Comparison of ENCODE assay signal across 19 cellular contexts in genomic region chr1:154579382-154579781, GRCh38. TPM values are rescaled to one million over a fixed set of nuclear protein-coding genes. Genes with fewer than 3 reads are reported as not detected.
DNase-seq lines count a peak whose midpoint lies in the region; ATAC-seq, FAIRE-seq and TF ChIP-seq lines count a peak whose summit lies in the region.
"Had no signal": no experiment of that assay in that cellular context is flagged by ENCODE, and none has a peak within 500 bp of the region (broad histone marks: within the 10 kb centered on the region; RNA-seq: fewer than 3 reads in every experiment).

No MANE protein-coding gene starts in this region.

- no peak overlapping the region for H2BK15ac ChIP-seq in H9 (ENCODE audit: low read depth, low read length)

- peak overlapping the region in 2 of 3 experiments; percentile 41 to 70; a peak in 2 of 7 replicates for H3K27ac Mint-ChIP-seq in H9
- H3K27ac Mint-ChIP-seq in effector memory CD8-positive, alpha-beta T cell = peak overlapping the region; percentile 55 to 60
- H3K27ac Mint-ChIP-seq: HFFc6 had no signal

- H3K27me3 ChIP-seq in HepG2 (ENCODE audit: control insufficient read depth in 1 of 2, insufficient read depth in 2 of 2, low read length in 2 of 2) = no peaks in the 10 kb centered on the region
- H3K27me3 ChIP-seq in right lobe of liver = no peaks in the 10 kb centered on the region
- H3K27me3 ChIP-seq in H9 (ENCODE audit: insufficient read depth, low read length) = no peaks in the 10 kb centered on the region
- no peaks in the 10 kb centered on the region for H3K27me3 ChIP-seq in WERI-Rb-1 (ENCODE audit: insufficient read depth, low read depth, severe bottlenecking)
- H3K27me3 ChIP-seq in adrenal gland = no peaks in the 10 kb centered on the region
- H3K27me3 ChIP-seq: SJCRH30 had no signal

- no peak overlapping the region for H2BK12ac ChIP-seq in H9 (ENCODE audit: insufficient read length, low read depth, low read length)

- H3K9ac ChIP-seq in HepG2 (ENCODE audit: insufficient read depth, low read depth, low read length) = no peak overlapping the region
- H3K9ac ChIP-seq in H9 (ENCODE audit: extremely low read depth, insufficient read length, low read length) = no peak overlapping the region

- H3K4me2 ChIP-seq in HepG2 (ENCODE audit: low read depth, low read length) (no peak overlapping the region), H9 (ENCODE audit: insufficient read depth, insufficient read length, low read length) (no peak overlapping the region)

- no peaks in the 10 kb centered on the region for H3K4me1 ChIP-seq in HepG2 (ENCODE audit: insufficient read depth, low read length)
- H3K4me1 ChIP-seq in right lobe of liver = no peaks in the 10 kb centered on the region
- H3K4me1 ChIP-seq in H9 (ENCODE audit: insufficient read depth, low read length) = no peaks in the 10 kb centered on the region
- H3K4me1 ChIP-seq in adrenal gland (replicated peaks in 1 of 2) = peaks cover 0 to 4% of the 10 kb centered on the region in 2 donors

- POLR2A ChIA-PET in HepG2 (lab: Yijun Ruan, JAX) = no interaction called here

- DNase-seq in HepG2 (ENCODE audit: low spot score) (no peak), right lobe of liver (no peak), H9 (no peak), WERI-Rb-1 (no peak), NCI-H187 treated with DMSO at 0.1 percent for 48 hours (lab: John Stamatoyannopoulos, UW) (no peak), adrenal gland (no peak)
- DNase-seq in effector memory CD8-positive, alpha-beta T cell = no peak
- DNase-seq: C1 segment of cervical spinal cord; CD8-positive, alpha-beta memory T cell; DMS79; HFFc6; NCI-H1105; NCI-H2227 treated with DMSO at 0.1 percent for 48 hours; NCI-H510A treated with DMSO at 0.1 percent for 48 hours; SJCRH30 had no signal

- peaks cover 8 to 12% of the 10 kb centered on the region in 2 experiments for H3K4me1 Mint-ChIP-seq in H9
- peaks cover 2 to 6% of the 10 kb centered on the region in 2 donors for H3K4me1 Mint-ChIP-seq in effector memory CD8-positive, alpha-beta T cell (ENCODE audit: low read depth in 2 of 2)

- no peak overlapping the region for H4K91ac ChIP-seq in H9 (ENCODE audit: insufficient read length, low read depth, low read length)

- TF ChIP-seq RAD21 in HepG2 (CRISPR knock-in tag; IDR thresholded peaks at IDR 0.05) = no peak

- H3K36me3 ChIP-seq in HepG2 (replicated peaks in 1 of 2; ENCODE audit: control insufficient read depth in 1 of 2, insufficient read depth in 2 of 2, low read length in 2 of 2) (peaks cover 14 to 49% of the 10 kb centered on the region in 2 experiments), right lobe of liver (peaks cover 8 to 53% (median 32%) of the 10 kb centered on the region in 4 donors), WERI-Rb-1 (peaks cover 100% of the 10 kb centered on the region), adrenal gland (replicated peaks in 1 of 2) (peaks cover 0 to 61% of the 10 kb centered on the region in 2 donors)

- FAIRE-seq in HepG2 (lab: Jason Lieb, UNC) = no peak
- FAIRE-seq: GM18507, H54, K562 had no signal

- no peak overlapping the region for H4K5ac ChIP-seq in H9 (ENCODE audit: insufficient read length, low read depth, low read length)

- no peaks in the 10 kb centered on the region for H3K9me3 ChIP-seq in HepG2 (ENCODE audit: low read length)
- no peaks in the 10 kb centered on the region for H3K9me3 ChIP-seq in right lobe of liver
- no peaks in the 10 kb centered on the region for H3K9me3 ChIP-seq in H9 (ENCODE audit: control insufficient read depth, low read depth, low read length)
- no peaks in the 10 kb centered on the region for H3K9me3 ChIP-seq in WERI-Rb-1 (ENCODE audit: severe bottlenecking)
- no peaks in the 10 kb centered on the region for H3K9me3 ChIP-seq in adrenal gland (replicated peaks in 1 of 3)
- H3K9me3 ChIP-seq: SJCRH30 had no signal

- WGBS in HepG2 (ENCODE audit: low lambda C conversion rate) = 100% methylated on average over 7 of the region's 8 CpGs
- 60% methylated on average over 1 of the region's 8 CpGs for WGBS in right lobe of liver (ENCODE audit: insufficient coverage, low coverage, low lambda C conversion rate, missing lambda C conversion rate)
- WGBS in H9 (ENCODE audit: extremely low coverage, insufficient read length, low lambda C conversion rate) = no CpG with 5 or more reads among the region's 8 CpGs
- WGBS in adrenal gland, 4 donors = 85 to 94% (median 87%) methylated on average over 3 to 8 of the region's 8 CpGs

- ATAC-seq in HepG2 (no peak), right lobe of liver (no peak)
- ATAC-seq in effector memory CD8-positive, alpha-beta T cell (replicated peaks) = no peak
- ATAC-seq: K562, Panc1 had no signal

- TF ChIP-seq CTCF in HepG2 (CRISPR knock-in tag; IDR thresholded peaks at IDR 0.05) (no peak), right lobe of liver (IDR thresholded peaks at IDR 0.05) (no peak), H9 (conservative IDR thresholded peaks at IDR 0.05) (no peak), WERI-Rb-1 (IDR thresholded peaks at IDR 0.05; ENCODE audit: low read depth, low read length) (no peak), adrenal gland (IDR thresholded peaks at IDR 0.05) (no peak)

- no peaks in the 10 kb centered on the region for H3K23me2 ChIP-seq in H9 (ENCODE audit: insufficient read length, low read depth, low read length, poor library complexity, severe bottlenecking)

- H3K27ac ChIP-seq in HepG2 (ENCODE audit: extremely low read length, insufficient read depth, low read length) = no peak overlapping the region
- H3K27ac ChIP-seq in right lobe of liver = no peak overlapping the region
- H3K27ac ChIP-seq in H9 (ENCODE audit: insufficient read length, low read depth, low read length) = no peak overlapping the region
- H3K27ac ChIP-seq in WERI-Rb-1 = no peak overlapping the region
- H3K27ac ChIP-seq in adrenal gland = no peak overlapping the region
- H3K27ac ChIP-seq: SJCRH30 had no signal

- no peak overlapping the region for H3K4me3 Mint-ChIP-seq in H9
- no peak overlapping the region for H3K4me3 Mint-ChIP-seq in effector memory CD8-positive, alpha-beta T cell
- H3K4me3 Mint-ChIP-seq: CD8-positive, alpha-beta memory T cell; HFFc6 had no signal

- intact Hi-C loops in HepG2 (cut with micrococcal nuclease; ENCODE audit: unreplicated experiment) (no loop called here), right lobe of liver (cut with DNase I) (loop anchor here in 1 of 2 donors (10.0 kb wide), 1 partner anchor 315 kb away; no protein-coding TSS in a partner anchor), adrenal gland (cut with DNase I) (no loop called here)

- H3K9me3 Mint-ChIP-seq in H9 = no peaks in the 10 kb centered on the region
- no peaks in the 10 kb centered on the region for H3K9me3 Mint-ChIP-seq in effector memory CD8-positive, alpha-beta T cell
- H3K9me3 Mint-ChIP-seq: CD8-positive, alpha-beta memory T cell; HFFc6 had no signal

- H4K8ac ChIP-seq in H9 (replicated peaks; ENCODE audit: insufficient read length, low read depth, low read length) = no peak overlapping the region

- in situ Hi-C loops in HepG2 (cut with HindIII; ENCODE audit: extremely low pct_ligation_motif_present, low pct_unique_long_range_greater_than_20kb) = no loop called here

- H3K79me2 ChIP-seq in HepG2 (ENCODE audit: insufficient read depth, low read length) = no peaks in the 10 kb centered on the region
- no peaks in the 10 kb centered on the region for H3K79me2 ChIP-seq in H9 (ENCODE audit: insufficient read depth, low read length)

- H3K14ac ChIP-seq in H9 (ENCODE audit: insufficient read depth, low read length) = no peak overlapping the region

- H2BK5ac ChIP-seq in H9 (ENCODE audit: insufficient read length, low read length) = no peak overlapping the region

- H3K79me1 ChIP-seq in H9 (ENCODE audit: insufficient read depth, low read depth, low read length, poor library complexity, severe bottlenecking) = no peaks in the 10 kb centered on the region

- CTCF ChIA-PET in HepG2 (lab: Yijun Ruan, JAX; ENCODE audit: low intra/inter-chr PET ratio, low total read pairs) = no interaction called here

- H3K36me3 Mint-ChIP-seq in H9 (ENCODE audit: insufficient read depth in 1 of 3, low read depth in 3 of 3) = peaks cover 33 to 64% (median 54%) of the 10 kb centered on the region in 3 experiments; a peak in 6 of 7 replicates
- peaks cover 49% of the 10 kb centered on the region for H3K36me3 Mint-ChIP-seq in effector memory CD8-positive, alpha-beta T cell (ENCODE audit: insufficient read depth)

- H2BK20ac ChIP-seq in H9 (ENCODE audit: low read depth, low read length, poor library complexity, severe bottlenecking) = no peak overlapping the region

- no peak overlapping the region for H3K18ac ChIP-seq in H9 (ENCODE audit: insufficient read length, low read depth, low read length)

- no peaks in the 10 kb centered on the region; the same call in 1 of the 2 replicates for H3K27me3 Mint-ChIP-seq in H9 (ENCODE audit: low read depth)
- H3K27me3 Mint-ChIP-seq in effector memory CD8-positive, alpha-beta T cell = no peaks in the 10 kb centered on the region

- H2BK120ac ChIP-seq in H9 (ENCODE audit: low read depth, low read length, poor library complexity, severe bottlenecking) = no peak overlapping the region

- no peak overlapping the region for H3T11ph ChIP-seq in H9 (ENCODE audit: low read length)

- H3K4me3 ChIP-seq in HepG2 (replicated peaks in 1 of 3; ENCODE audit: insufficient read depth in 1 of 3, low read depth in 2 of 3, low read length in 3 of 3) = no peak overlapping the region
- no peak overlapping the region for H3K4me3 ChIP-seq in right lobe of liver
- H3K4me3 ChIP-seq in WERI-Rb-1 (ENCODE audit: low read depth, low read length) = no peak overlapping the region
- H3K4me3 ChIP-seq in adrenal gland = no peak overlapping the region
- H3K4me3 ChIP-seq: K562, SJCRH30 had no signal

- TF ChIP-seq POLR2A in HepG2 (IDR thresholded peaks at IDR 0.05; ENCODE audit: insufficient read depth in 1 of 2, low read depth in 2 of 2, low read length in 2 of 2) (0 out of 4 replicates have a peak, but pooled peaks of 1 of the 2 experiments have one; percentile 20), right lobe of liver (IDR thresholded peaks at IDR 0.05) (no peak), adrenal gland (IDR thresholded peaks at IDR 0.05) (no peak)

- no peak for TF ChIP-seq EP300 in HepG2 (IDR thresholded peaks at IDR 0.05; ENCODE audit: low read depth in 2 of 2, low read length in 2 of 2)
- TF ChIP-seq EP300 in HepG2 (CRISPR knock-in tag; IDR thresholded peaks at IDR 0.05; ENCODE audit: borderline replicate concordance) = no peak

- no peak overlapping the region for H3K23ac ChIP-seq in H9 (ENCODE audit: insufficient read length, low read depth, low read length)

- no peak overlapping the region for H2AK5ac ChIP-seq in H9 (ENCODE audit: insufficient read length, low read length)

- H3K4ac ChIP-seq in H9 (ENCODE audit: low read depth, low read length) = no peak overlapping the region

- no TSS peak for BruUV-seq in HepG2 (replicated peaks; lab: Mats Ljungman, UMichigan)

- no peaks in the 10 kb centered on the region for H4K20me1 ChIP-seq in HepG2 (ENCODE audit: insufficient read depth, low read length)
- H4K20me1 ChIP-seq in H9 (ENCODE audit: control insufficient read depth, insufficient read depth, insufficient read length) = no peaks in the 10 kb centered on the region

- H2AFZ ChIP-seq in HepG2 (ENCODE audit: low read length) (no peak overlapping the region), H9 (ENCODE audit: low read length) (no peak overlapping the region)

- no peak overlapping the region for H3K56ac ChIP-seq in H9 (ENCODE audit: insufficient read length, low read depth, low read length)

RNA-seq across cellular contexts. Expression of gene CHRNB2, which starts 11.8 kb away (rescaled TPM):
- total RNA-seq in HepG2 (2016; rRNA removed; fragmentation: Illumina TruSeq; extraction: Trizol) = 0.07 TPM in 1 of 2 replicates, not detected in the other
- not detected in 2 replicates for total RNA-seq in HepG2 (2016; cell fraction: cytosol; rRNA removed; fragmentation: Illumina TruSeq; extraction: Trizol; ENCODE audit: low read depth)
- total RNA-seq in HepG2 (2016; cell fraction: insoluble cytoplasmic fraction; rRNA removed; fragmentation: Illumina TruSeq; extraction: Trizol) = 0.06 TPM in 1 of 2 replicates, not detected in the other
- total RNA-seq in HepG2 (2016; cell fraction: membrane; rRNA removed; fragmentation: Illumina TruSeq; extraction: Trizol) = not detected in 2 replicates
- total RNA-seq in HepG2 (2016; cell fraction: nucleus; rRNA removed; fragmentation: Illumina TruSeq; extraction: Trizol) = 0.19 TPM in 1 of 2 replicates, not detected in the other
- 0.03 and 0.07 TPM in 2 replicates for polyA plus RNA-seq in HepG2 (2011; rRNA removed)
- polyA plus RNA-seq in HepG2 (2011; cell fraction: cytosol; rRNA removed) = 0.01 TPM in 1 of 2 replicates, not detected in the other
- polyA plus RNA-seq in HepG2 (2011; cell fraction: nucleus; rRNA removed) = 0.07 and 0.18 TPM in 2 replicates
- polyA plus RNA-seq in HepG2 (2012) = 0.04 and 0.07 TPM in 2 replicates
- polyA plus RNA-seq in HepG2 (2016; cell fraction: cytosol; fragmentation: Illumina TruSeq; extraction: Trizol; ENCODE audit: low read depth) = not detected in 2 replicates
- not detected in 2 replicates for polyA plus RNA-seq in HepG2 (2016; cell fraction: insoluble cytoplasmic fraction; fragmentation: Illumina TruSeq; extraction: Trizol; ENCODE audit: low read depth)
- not detected in 2 replicates for polyA plus RNA-seq in HepG2 (2016; cell fraction: membrane; fragmentation: Illumina TruSeq; extraction: Trizol; ENCODE audit: low read depth)
- polyA plus RNA-seq in HepG2 (2016; cell fraction: nucleus; fragmentation: Illumina TruSeq; extraction: Trizol; ENCODE audit: insufficient read depth, low read depth) = 0.26 TPM in 1 of 2 replicates, not detected in the other
- 0.21 and 0.24 TPM in 2 replicates for polyA minus RNA-seq in HepG2 (2011; rRNA and poly(A)+ RNA removed; ENCODE audit: low replicate concordance)
- not detected in 2 replicates for polyA minus RNA-seq in HepG2 (2011; cell fraction: cytosol; rRNA and poly(A)+ RNA removed)
- 0.12 and 0.13 TPM in 2 replicates for polyA minus RNA-seq in HepG2 (2011; cell fraction: nucleus; rRNA and poly(A)+ RNA removed)
- total RNA-seq in right lobe of liver = under 1 TPM in 1 of 6 experiments, not detected in 5; 0.07 TPM
- total RNA-seq in H9 (2021) = 1.8 and 1.9 TPM in 2 replicates
- total RNA-seq in adrenal gland = 1 to 10 TPM in 3 of 8 donors, under 1 TPM in 5; 0.06 to 2.2 (median 0.51) TPM
- 1 to 10 TPM in 2 of 3 donors, under 1 TPM in 1; 0.37 to 1.9 (median 1.6) TPM for polyA plus RNA-seq in adrenal gland
- total RNA-seq: CD8-positive, alpha-beta memory T cell; K562 had no signal

RNA-seq across cellular contexts. Expression of gene UBE2Q1, which starts 20.9 kb away (rescaled TPM):
- total RNA-seq in HepG2 (2016; rRNA removed; fragmentation: Illumina TruSeq; extraction: Trizol) (37.9 and 41.7 TPM in 2 replicates), right lobe of liver (10 to 100 TPM; 23.6 to 48.6 (median 33.1) TPM), H9 (2021) (105 and 108 TPM in 2 replicates), adrenal gland (100 to 1,000 TPM in 2 of 8 donors, 10 to 100 TPM in 6; 15.7 to 102 (median 54.2) TPM)
- total RNA-seq in HepG2 (2016; cell fraction: cytosol; rRNA removed; fragmentation: Illumina TruSeq; extraction: Trizol; ENCODE audit: low read depth) = 25.3 and 28.6 TPM in 2 replicates
- total RNA-seq in HepG2 (2016; cell fraction: insoluble cytoplasmic fraction; rRNA removed; fragmentation: Illumina TruSeq; extraction: Trizol) = 30.4 and 39.8 TPM in 2 replicates
- 62.1 and 67.2 TPM in 2 replicates for total RNA-seq in HepG2 (2016; cell fraction: membrane; rRNA removed; fragmentation: Illumina TruSeq; extraction: Trizol)
- 22.1 and 39.3 TPM in 2 replicates for total RNA-seq in HepG2 (2016; cell fraction: nucleus; rRNA removed; fragmentation: Illumina TruSeq; extraction: Trizol)
- polyA plus RNA-seq in HepG2 (2011; rRNA removed) (11.7 and 12.0 TPM in 2 replicates), adrenal gland (10 to 100 TPM; 31.1 to 83.8 (median 33.2) TPM)
- polyA plus RNA-seq in HepG2 (2011; cell fraction: cytosol; rRNA removed) = 8.0 and 9.6 TPM in 2 replicates
- 14.6 and 16.1 TPM in 2 replicates for polyA plus RNA-seq in HepG2 (2011; cell fraction: nucleus; rRNA removed)
- 38.7 and 55.5 TPM in 2 replicates for polyA plus RNA-seq in HepG2 (2012)
- polyA plus RNA-seq in HepG2 (2016; cell fraction: cytosol; fragmentation: Illumina TruSeq; extraction: Trizol; ENCODE audit: low read depth) = 54.7 and 56.1 TPM in 2 replicates
- 55.4 and 68.5 TPM in 2 replicates for polyA plus RNA-seq in HepG2 (2016; cell fraction: insoluble cytoplasmic fraction; fragmentation: Illumina TruSeq; extraction: Trizol; ENCODE audit: low read depth)
- polyA plus RNA-seq in HepG2 (2016; cell fraction: membrane; fragmentation: Illumina TruSeq; extraction: Trizol; ENCODE audit: low read depth) = 93.4 and 96.6 TPM in 2 replicates
- 82.9 and 88.0 TPM in 2 replicates for polyA plus RNA-seq in HepG2 (2016; cell fraction: nucleus; fragmentation: Illumina TruSeq; extraction: Trizol; ENCODE audit: insufficient read depth, low read depth)
- polyA minus RNA-seq in HepG2 (2011; rRNA and poly(A)+ RNA removed; ENCODE audit: low replicate concordance) = 7.3 and 19.3 TPM in 2 replicates
- 8.6 and 10.4 TPM in 2 replicates for polyA minus RNA-seq in HepG2 (2011; cell fraction: cytosol; rRNA and poly(A)+ RNA removed)
- 10.8 and 15.2 TPM in 2 replicates for polyA minus RNA-seq in HepG2 (2011; cell fraction: nucleus; rRNA and poly(A)+ RNA removed)

RNA-seq across cellular contexts. Expression of gene ADAR, which starts 28.6 kb away (rescaled TPM):
- 70.8 and 94.6 TPM in 2 replicates for total RNA-seq in HepG2 (2016; rRNA removed; fragmentation: Illumina TruSeq; extraction: Trizol)
- 9.0 and 11.2 TPM in 2 replicates for total RNA-seq in HepG2 (2016; cell fraction: cytosol; rRNA removed; fragmentation: Illumina TruSeq; extraction: Trizol; ENCODE audit: low read depth)
- 68.0 and 86.8 TPM in 2 replicates for total RNA-seq in HepG2 (2016; cell fraction: insoluble cytoplasmic fraction; rRNA removed; fragmentation: Illumina TruSeq; extraction: Trizol)
- 39.0 and 39.7 TPM in 2 replicates for total RNA-seq in HepG2 (2016; cell fraction: membrane; rRNA removed; fragmentation: Illumina TruSeq; extraction: Trizol)
- total RNA-seq in HepG2 (2016; cell fraction: nucleus; rRNA removed; fragmentation: Illumina TruSeq; extraction: Trizol) = 58.4 and 70.1 TPM in 2 replicates
- polyA plus RNA-seq in HepG2 (2011; rRNA removed) = 78.6 and 86.2 TPM in 2 replicates
- 50.2 and 58.9 TPM in 2 replicates for polyA plus RNA-seq in HepG2 (2011; cell fraction: cytosol; rRNA removed)
- polyA plus RNA-seq in HepG2 (2011; cell fraction: nucleus; rRNA removed) = 99.9 and 117 TPM in 2 replicates
- polyA plus RNA-seq in HepG2 (2012) = 46.2 and 48.4 TPM in 2 replicates
- 2.9 and 3.4 TPM in 2 replicates for polyA plus RNA-seq in HepG2 (2016; cell fraction: cytosol; fragmentation: Illumina TruSeq; extraction: Trizol; ENCODE audit: low read depth)
- polyA plus RNA-seq in HepG2 (2016; cell fraction: insoluble cytoplasmic fraction; fragmentation: Illumina TruSeq; extraction: Trizol; ENCODE audit: low read depth) = 65.0 and 73.2 TPM in 2 replicates
- 14.8 and 16.7 TPM in 2 replicates for polyA plus RNA-seq in HepG2 (2016; cell fraction: membrane; fragmentation: Illumina TruSeq; extraction: Trizol; ENCODE audit: low read depth)
- polyA plus RNA-seq in HepG2 (2016; cell fraction: nucleus; fragmentation: Illumina TruSeq; extraction: Trizol; ENCODE audit: insufficient read depth, low read depth) = 73.4 and 80.3 TPM in 2 replicates
- polyA minus RNA-seq in HepG2 (2011; rRNA and poly(A)+ RNA removed; ENCODE audit: low replicate concordance) = 183 and 405 TPM in 2 replicates
- 60.8 and 69.1 TPM in 2 replicates for polyA minus RNA-seq in HepG2 (2011; cell fraction: cytosol; rRNA and poly(A)+ RNA removed)
- 94.0 and 140 TPM in 2 replicates for polyA minus RNA-seq in HepG2 (2011; cell fraction: nucleus; rRNA and poly(A)+ RNA removed)
- 100 to 1,000 TPM in 1 of 6 experiments, 10 to 100 TPM in 5; 69.9 to 105 (median 78.7) TPM for total RNA-seq in right lobe of liver
- total RNA-seq in H9 (2021) = 228 and 236 TPM in 2 replicates
- total RNA-seq in adrenal gland = 100 to 1,000 TPM; 100 to 160 (median 127) TPM
- polyA plus RNA-seq in adrenal gland = 100 to 1,000 TPM in 1 of 3 donors, 10 to 100 TPM in 2; 18.5 to 123 (median 30.0) TPM
